Comparison of ENCODE assay signal across 15 cellular contexts in genomic region chr5:16515532-16515931, GRCh38. TPM values are rescaled to one million over a fixed set of nuclear protein-coding genes. Genes with fewer than 3 reads are reported as not detected.
DNase-seq lines count a peak whose midpoint lies in the region; ATAC-seq, FAIRE-seq and TF ChIP-seq lines count a peak whose summit lies in the region.
"Had no signal": no experiment of that assay in that cellular context is flagged by ENCODE, and none has a peak within 500 bp of the region (broad histone marks: within the 10 kb centered on the region; RNA-seq: fewer than 3 reads in every experiment).

No MANE protein-coding gene starts in this region.

- peak overlapping the region; percentile 32 for H3K27ac Mint-ChIP-seq in activated CD8-positive, alpha-beta T cell treated with anti-CD3 and anti-CD28 coated beads for 36 hours
- no peak overlapping the region for H3K27ac Mint-ChIP-seq in activated CD8-positive, alpha-beta T cell treated with anti-CD3 and anti-CD28 coated beads, Interleukin-2, amount 10 ng/mL, durations not matched to agents 7 days and 5 days
- H3K27ac Mint-ChIP-seq: CD8-positive, alpha-beta T cell had no signal

- FAIRE-seq in H54 (lab: Jason Lieb, UNC): peak; percentile 43
- FAIRE-seq in urothelium cell line (lab: Jason Lieb, UNC): no peak

- H3K9me3 Mint-ChIP-seq in activated CD8-positive, alpha-beta T cell treated with anti-CD3 and anti-CD28 coated beads for 36 hours: no peaks in the 10 kb centered on the region
- H3K9me3 Mint-ChIP-seq in activated CD8-positive, alpha-beta T cell treated with anti-CD3 and anti-CD28 coated beads, Interleukin-2, amount 10 ng/mL, durations not matched to agents 7 days and 5 days (ENCODE audit: insufficient read depth): no peaks in the 10 kb centered on the region
- H3K9me3 Mint-ChIP-seq: CD8-positive, alpha-beta T cell had no signal

- POLR2A ChIA-PET in activated CD8-positive, alpha-beta T cell treated with anti-CD3 and anti-CD28 coated beads for 36 hours (lab: Charles Lee): no interaction called here
- POLR2A ChIA-PET in activated CD8-positive, alpha-beta T cell treated with anti-CD3 and anti-CD28 coated beads, Interleukin-2, amount 10 ng/mL, durations not matched to agents 7 days and 5 days (lab: Charles Lee): no interaction called here

- H3K27me3 Mint-ChIP-seq in activated CD8-positive, alpha-beta T cell treated with anti-CD3 and anti-CD28 coated beads for 36 hours: no peaks in the 10 kb centered on the region
- no peaks in the 10 kb centered on the region for H3K27me3 Mint-ChIP-seq in activated CD8-positive, alpha-beta T cell treated with anti-CD3 and anti-CD28 coated beads, Interleukin-2, amount 10 ng/mL, durations not matched to agents 7 days and 5 days (ENCODE audit: low read depth)

- peaks cover 30% of the 10 kb centered on the region for H3K4me1 Mint-ChIP-seq in activated CD8-positive, alpha-beta T cell treated with anti-CD3 and anti-CD28 coated beads for 36 hours (ENCODE audit: low read depth)
- no peaks in the 10 kb centered on the region for H3K4me1 Mint-ChIP-seq in activated CD8-positive, alpha-beta T cell treated with anti-CD3 and anti-CD28 coated beads, Interleukin-2, amount 10 ng/mL, durations not matched to agents 7 days and 5 days (ENCODE audit: low read depth)

- H3K9me3 ChIP-seq in left lung: no peaks in the 10 kb centered on the region
- H3K9me3 ChIP-seq: BLaER1, HAP-1 had no signal

- CTCF ChIA-PET in activated CD8-positive, alpha-beta T cell treated with anti-CD3 and anti-CD28 coated beads for 36 hours (lab: Charles Lee): no interaction called here
- CTCF ChIA-PET in activated CD8-positive, alpha-beta T cell treated with anti-CD3 and anti-CD28 coated beads, Interleukin-2, amount 10 ng/mL, durations not matched to agents 7 days and 5 days (lab: Charles Lee): no interaction called here

- H3K27me3 ChIP-seq in left lung: no peaks in the 10 kb centered on the region
- H3K27me3 ChIP-seq: BLaER1 had no signal

- no peak for ATAC-seq in activated CD8-positive, alpha-beta T cell treated with anti-CD3 and anti-CD28 coated beads for 36 hours
- ATAC-seq in activated CD8-positive, alpha-beta T cell treated with anti-CD3 and anti-CD28 coated beads, Interleukin-2, amount 10 ng/mL, durations not matched to agents 7 days and 5 days: no peak
- peak; percentile 57 for ATAC-seq in left lung
- ATAC-seq: CD8-positive, alpha-beta T cell had no signal

- no peaks in the 10 kb centered on the region for H3K36me3 ChIP-seq in left lung
- H3K36me3 ChIP-seq: BLaER1, HAP-1 had no signal

- intact Hi-C loops in activated CD8-positive, alpha-beta T cell treated with anti-CD3 and anti-CD28 coated beads for 36 hours (cut with micrococcal nuclease): no loop called here
- intact Hi-C loops in left lung (cut with DNase I) (no loop called here), posterior vena cava (cut with DNase I) (no loop called here)

- H3K4me3 ChIP-seq in left lung: no peak overlapping the region
- H3K4me3 ChIP-seq: BLaER1, HAP-1 had no signal

- no peak overlapping the region for H3K27ac ChIP-seq in left lung
- H3K27ac ChIP-seq: BLaER1 had no signal

- no peaks in the 10 kb centered on the region for H3K4me1 ChIP-seq in left lung
- H3K4me1 ChIP-seq: BLaER1, HAP-1 had no signal

- H3K4me3 Mint-ChIP-seq in activated CD8-positive, alpha-beta T cell treated with anti-CD3 and anti-CD28 coated beads for 36 hours: no peak overlapping the region
- no peak overlapping the region for H3K4me3 Mint-ChIP-seq in activated CD8-positive, alpha-beta T cell treated with anti-CD3 and anti-CD28 coated beads, Interleukin-2, amount 10 ng/mL, durations not matched to agents 7 days and 5 days
- H3K4me3 Mint-ChIP-seq: CD8-positive, alpha-beta T cell had no signal

- TF ChIP-seq POLR2A in H54 (IDR thresholded peaks at IDR 0.05; ENCODE audit: low read depth, low read length): no peak

- no peak for TF ChIP-seq CTCF in activated CD8-positive, alpha-beta T cell treated with anti-CD3 and anti-CD28 coated beads for 36 hours (IDR thresholded peaks at IDR 0.05)
- no peak for TF ChIP-seq CTCF in left lung (IDR thresholded peaks at IDR 0.05)

- peaks cover 2% of the 10 kb centered on the region for H3K36me3 Mint-ChIP-seq in activated CD8-positive, alpha-beta T cell treated with anti-CD3 and anti-CD28 coated beads for 36 hours (ENCODE audit: low read depth)
- peaks cover 2% of the 10 kb centered on the region for H3K36me3 Mint-ChIP-seq in activated CD8-positive, alpha-beta T cell treated with anti-CD3 and anti-CD28 coated beads, Interleukin-2, amount 10 ng/mL, durations not matched to agents 7 days and 5 days (ENCODE audit: low read depth)

- DNase-seq in activated CD8-positive, alpha-beta T cell treated with anti-CD3 and anti-CD28 coated beads for 36 hours: no peak
- no peak for DNase-seq in activated CD8-positive, alpha-beta T cell treated with anti-CD3 and anti-CD28 coated beads, Interleukin-2, amount 10 ng/mL, durations not matched to agents 7 days and 5 days
- DNase-seq in H54 (ENCODE audit: insufficient read length, low spot score) (no peak), left lung (no peak), posterior vena cava (ENCODE audit: low spot score) (no peak), urothelium cell line (ENCODE audit: low spot score) (no peak), NCI-H187 treated with DMSO at 0.1 percent for 48 hours (lab: John Stamatoyannopoulos, UW) (no peak)
- DNase-seq: 8988T; Calu3; CD8-positive, alpha-beta T cell; DMS79 treated with DMSO at 0.1 percent for 48 hours; GF-D8; GOT3 had no signal

RNA-seq across cellular contexts. Expression of gene ZNF622, which starts 49.9 kb away (rescaled TPM):
- total RNA-seq in activated CD8-positive, alpha-beta T cell treated with anti-CD3 and anti-CD28 coated beads for 36 hours: 10 to 100 TPM; 36.7 to 38.4 TPM
- 10 to 100 TPM; 28.6 to 29.2 TPM for total RNA-seq in activated CD8-positive, alpha-beta T cell treated with anti-CD3 and anti-CD28 coated beads, Interleukin-2, amount 10 ng/mL, durations not matched to agents 7 days and 5 days
- 10 to 100 TPM; 24.2 to 29.5 TPM for total RNA-seq in left lung
- total RNA-seq in posterior vena cava: 10 to 100 TPM; 18.7 to 21.9 TPM
